Comparison of ENCODE assay signal across 18 cellular contexts in the genomic region with DNA sequence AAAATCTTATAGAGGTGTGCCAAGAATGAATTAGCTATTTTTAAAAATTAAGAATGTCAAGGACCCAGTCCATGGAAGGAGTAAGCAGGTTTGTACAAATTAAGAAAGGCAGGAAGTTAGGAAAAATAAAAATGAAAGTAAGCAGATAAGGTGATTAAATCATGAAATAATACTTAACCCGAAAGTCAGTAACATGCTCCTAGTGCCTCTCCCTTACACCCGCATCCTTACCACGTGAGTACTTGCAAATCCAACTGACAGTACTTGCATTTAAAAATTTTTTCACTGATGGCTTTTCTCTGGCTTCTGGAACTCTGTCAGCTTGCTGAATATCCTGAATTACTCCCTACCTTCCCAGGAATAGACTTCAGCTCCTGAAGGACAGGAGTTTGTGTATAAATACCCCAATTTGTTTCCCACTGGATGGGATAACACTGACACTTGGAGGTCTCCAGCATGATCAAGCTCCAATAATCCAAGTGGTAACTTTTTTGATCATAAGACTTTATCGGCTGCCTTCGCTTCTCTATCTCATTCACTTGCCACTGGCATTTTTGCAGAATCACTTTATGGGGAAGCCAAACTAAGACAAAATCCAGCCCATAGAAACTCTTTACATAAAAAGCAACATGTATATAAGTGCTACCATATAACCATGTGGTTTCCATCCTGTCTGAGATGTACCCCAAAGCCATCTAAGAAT. TPM values are rescaled to one million over a fixed set of nuclear protein-coding genes. Genes with fewer than 3 reads are reported as not detected.
DNase-seq lines count a peak whose midpoint lies in the region; ATAC-seq and TF ChIP-seq lines count a peak whose summit lies in the region.
"Had no signal": no experiment of that assay in that cellular context is flagged by ENCODE, and none has a peak within 500 bp of the region (broad histone marks: within the 10 kb centered on the region; RNA-seq: fewer than 3 reads in every experiment).

No MANE protein-coding gene starts in this region.

- no peaks in the 10 kb centered on the region for H3K9me3 Mint-ChIP-seq in activated naive CD4-positive, alpha-beta T cell treated with anti-CD3 and anti-CD28 coated beads for 36 hours
- no peaks in the 10 kb centered on the region for H3K9me3 Mint-ChIP-seq in stimulated activated naive CD8-positive, alpha-beta T cell treated with anti-CD3 and anti-CD28 coated beads, Interleukin-15, amount 100 ng/mL, for 72 hours

- H3K36me3 ChIP-seq in body of pancreas (replicated peaks in 1 of 2; ENCODE audit: insufficient read depth in 1 of 2, low read depth in 2 of 2), result no peaks in the 10 kb centered on the region
- H3K36me3 ChIP-seq: ascending aorta, esophagus muscularis mucosa, thyroid gland had no signal

- WGBS in body of pancreas, 2 donors, result 59 to 60% methylated on average over 5 of the region's 5 CpGs

- H3K27me3 Mint-ChIP-seq in activated naive CD4-positive, alpha-beta T cell treated with anti-CD3 and anti-CD28 coated beads for 36 hours (ENCODE audit: low read depth), result no peaks in the 10 kb centered on the region
- H3K27me3 Mint-ChIP-seq in T-helper 17 cell, result no peaks in the 10 kb centered on the region
- H3K27me3 Mint-ChIP-seq in stimulated activated naive CD8-positive, alpha-beta T cell treated with anti-CD3 and anti-CD28 coated beads, Interleukin-15, amount 100 ng/mL, for 72 hours, result no peaks in the 10 kb centered on the region

- no peaks in the 10 kb centered on the region for H3K4me1 ChIP-seq in body of pancreas
- H3K4me1 ChIP-seq: ascending aorta, left lung, thyroid gland had no signal

- TF ChIP-seq CTCF in body of pancreas (IDR thresholded peaks at IDR 0.05), result no peak

- CTCF ChIA-PET in activated naive CD4-positive, alpha-beta T cell treated with anti-CD3 and anti-CD28 coated beads for 36 hours (lab: Charles Lee), result interaction anchor here (0.6 to 1.9 kb wide), 3 partner anchors 35 to 284 kb away, joined by 3 to 4 read pairs (median 3); no protein-coding TSS in a partner anchor

- no peak overlapping the region for H3K4me3 Mint-ChIP-seq in activated naive CD4-positive, alpha-beta T cell treated with anti-CD3 and anti-CD28 coated beads for 36 hours
- H3K4me3 Mint-ChIP-seq in T-helper 17 cell, result no peak overlapping the region
- peak overlapping the region in 1 of 2 donors; percentile 24 for H3K4me3 Mint-ChIP-seq in stimulated activated naive CD8-positive, alpha-beta T cell treated with anti-CD3 and anti-CD28 coated beads, Interleukin-15, amount 100 ng/mL, for 72 hours

- peak overlapping the region; percentile 33 for H3K27ac Mint-ChIP-seq in activated naive CD4-positive, alpha-beta T cell treated with anti-CD3 and anti-CD28 coated beads for 36 hours
- H3K27ac Mint-ChIP-seq in T-helper 17 cell, result peak overlapping the region; percentile 67
- peak overlapping the region; percentile 27 to 30 for H3K27ac Mint-ChIP-seq in stimulated activated naive CD8-positive, alpha-beta T cell treated with anti-CD3 and anti-CD28 coated beads, Interleukin-15, amount 100 ng/mL, for 72 hours

- intact Hi-C loops in activated naive CD4-positive, alpha-beta T cell treated with anti-CD3 and anti-CD28 coated beads for 36 hours (cut with micrococcal nuclease), result no loop called here
- intact Hi-C loops in body of pancreas (cut with DNase I), result no loop called here

- H3K4me3 ChIP-seq in body of pancreas, result no peak overlapping the region
- H3K4me3 ChIP-seq: esophagus muscularis mucosa, left lung, mucosa of descending colon, thyroid gland had no signal

- peaks cover 35% of the 10 kb centered on the region for H3K4me1 Mint-ChIP-seq in activated naive CD4-positive, alpha-beta T cell treated with anti-CD3 and anti-CD28 coated beads for 36 hours (ENCODE audit: low read depth)
- H3K4me1 Mint-ChIP-seq in T-helper 17 cell, result peaks cover 10% of the 10 kb centered on the region
- H3K4me1 Mint-ChIP-seq in stimulated activated naive CD8-positive, alpha-beta T cell treated with anti-CD3 and anti-CD28 coated beads, Interleukin-15, amount 100 ng/mL, for 72 hours, result peaks cover 40% of the 10 kb centered on the region

- TF ChIP-seq POLR2A in erythroblast (IDR thresholded peaks at IDR 0.05; ENCODE audit: low read length) (no peak), body of pancreas (IDR thresholded peaks at IDR 0.05) (no peak)

- ATAC-seq in T-helper 17 cell, result no peak
- ATAC-seq in stimulated activated naive CD8-positive, alpha-beta T cell treated with anti-CD3 and anti-CD28 coated beads, Interleukin-15, amount 100 ng/mL, for 72 hours, result no peak
- ATAC-seq in body of pancreas, result no peak
- ATAC-seq: left lung, mucosa of descending colon had no signal

- peaks cover 31% of the 10 kb centered on the region for H3K36me3 Mint-ChIP-seq in activated naive CD4-positive, alpha-beta T cell treated with anti-CD3 and anti-CD28 coated beads for 36 hours (ENCODE audit: low read depth)
- peaks cover 16% of the 10 kb centered on the region for H3K36me3 Mint-ChIP-seq in T-helper 17 cell (ENCODE audit: low read depth)

- DNase-seq in activated naive CD4-positive, alpha-beta T cell treated with anti-CD3 and anti-CD28 coated beads for 36 hours, result no peak
- DNase-seq in activated naive CD4-positive, alpha-beta T cell (lab: John Stamatoyannopoulos, UW), result no peak
- DNase-seq in T-helper 17 cell, result no peak
- peak; percentile 58 to 59 for DNase-seq in erythroblast (lab: John Stamatoyannopoulos, UW)
- DNase-seq in stimulated activated naive CD8-positive, alpha-beta T cell treated with anti-CD3 and anti-CD28 coated beads, Interleukin-15, amount 100 ng/mL, for 72 hours, result no peak
- no peak for DNase-seq in NCI-H2107 treated with DMSO at 0.1 percent for 48 hours (lab: John Stamatoyannopoulos, UW; ENCODE audit: unreplicated experiment)
- DNase-seq in KG1 (lab: John Stamatoyannopoulos, UW), result no peak
- DNase-seq in body of pancreas, result no peak
- DNase-seq: cerebellar nuclear complex, DND-41, glutamatergic neuron, left lung, mucosa of descending colon, NCI-H187 treated with DMSO at 0.1 percent for 48 hours, NCI-H446, thyroid gland had no signal

- no peak overlapping the region for H3K27ac ChIP-seq in body of pancreas
- H3K27ac ChIP-seq: ascending aorta, esophagus muscularis mucosa, left lung, thyroid gland had no signal

- H3K9me3 ChIP-seq in T-helper 17 cell (ENCODE audit: control insufficient read depth, low read length, poor library complexity, severe bottlenecking) (no peaks in the 10 kb centered on the region), body of pancreas (no peaks in the 10 kb centered on the region)
- H3K9me3 ChIP-seq: ascending aorta, esophagus muscularis mucosa, left lung, mucosa of descending colon, thyroid gland had no signal

- H3K27me3 ChIP-seq in body of pancreas, result no peaks in the 10 kb centered on the region
- H3K27me3 ChIP-seq: esophagus muscularis mucosa, thyroid gland had no signal

RNA-seq across cellular contexts. Expression of a gene that starts 41.6 kb away (rescaled TPM):
- total RNA-seq in activated naive CD4-positive, alpha-beta T cell treated with anti-CD3 and anti-CD28 coated beads for 36 hours, result 10 to 100 TPM; 25.0 to 26.1 TPM
- total RNA-seq in T-helper 17 cell (10 to 100 TPM; 84.8 to 88.8 TPM), body of pancreas (10 to 100 TPM; 20.8 to 27.5 TPM)

Comparison
In these comparisons a context has a peak if more than half of its experiments do, and no peak if none do; other contexts are left out.
1. DNase-seq: peak in erythroblast (2 of 2); none in activated naive CD4-positive, alpha-beta T cell treated with anti-CD3 and anti-CD28 coated beads for 36 hours (single experiment), activated naive CD4-positive, alpha-beta T cell (0 of 4), T-helper 17 cell (0 of 3), stimulated activated naive CD8-positive, alpha-beta T cell treated with anti-CD3 and anti-CD28 coated beads, Interleukin-15, amount 100 ng/mL, for 72 hours (0 of 2), NCI-H2107 treated with DMSO at 0.1 percent for 48 hours (single experiment), KG1 (single experiment) and body of pancreas (0 of 4).
2. Peak in every context shown above with its lines, with median percentiles within 50 percentile points of each other: H3K27ac Mint-ChIP-seq.